Comparison of ENCODE assay signal across 8 cellular contexts in the genomic region with DNA sequence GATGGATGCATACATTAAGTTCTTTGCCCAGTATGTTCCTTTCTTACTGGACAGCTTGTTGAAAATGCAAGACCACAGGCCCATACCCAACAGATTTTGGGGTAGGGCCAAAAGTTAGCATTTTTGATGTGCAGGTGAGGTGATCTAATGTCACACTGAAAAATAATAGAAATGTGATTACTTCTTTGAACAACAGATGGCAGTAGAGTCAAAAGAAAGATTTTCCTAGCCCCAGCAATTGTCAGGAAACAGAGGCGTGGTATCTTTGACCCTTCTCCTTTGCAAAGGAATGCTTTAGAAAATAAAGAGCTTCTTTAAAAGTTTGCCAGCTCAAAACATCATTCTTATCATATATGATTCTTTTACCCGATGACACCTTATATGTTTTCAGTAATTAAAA.
DNase-seq lines count a peak whose midpoint lies in the region; ATAC-seq and TF ChIP-seq lines count a peak whose summit lies in the region.

No MANE protein-coding gene starts in this region.

- TF ChIP-seq EP300 in stomach (IDR thresholded peaks at IDR 0.05), result no peak

- no peak overlapping the region for H3K9ac ChIP-seq in SU-DHL-6 (ENCODE audit: low read length)

- no peaks in the 10 kb centered on the region for H3K9me2 ChIP-seq in SU-DHL-6 (replicated peaks; ENCODE audit: insufficient read depth, low read length)

- H3K4me3 ChIP-seq in LNCaP clone FGC (ENCODE audit: low read depth, low read length) (no peak overlapping the region), SU-DHL-6 (ENCODE audit: insufficient read depth, low read length, poor library complexity, severe bottlenecking) (no peak overlapping the region), left ventricle myocardium inferior (no peak overlapping the region), stomach (no peak overlapping the region)

- TF ChIP-seq POLR2A in stomach (IDR thresholded peaks at IDR 0.05), result no peak

- H3K4me1 ChIP-seq in left ventricle myocardium inferior, result no peaks in the 10 kb centered on the region
- no peaks in the 10 kb centered on the region for H3K4me1 ChIP-seq in stomach

- no peaks in the 10 kb centered on the region for H3F3A ChIP-seq in SU-DHL-6 (ENCODE audit: insufficient read depth)

- DNase-seq in DMS79 (lab: John Stamatoyannopoulos, UW) (peak; percentile 6), LNCaP clone FGC (ENCODE audit: low read depth) (peak; percentile 15), left ventricle myocardium inferior (no peak), stomach (no peak), OCI-M2 (lab: John Stamatoyannopoulos, UW; ENCODE audit: unreplicated experiment) (no peak)
- no peak for DNase-seq in activated effector memory CD4-positive, alpha-beta T cell treated with Interleukin-2 at 50 U/mL for 16 hours

- peak; percentile 53 for TF ChIP-seq CTCF in LNCaP clone FGC (IDR thresholded peaks at IDR 0.05; ENCODE audit: control insufficient read depth, extremely low read depth, insufficient read depth)
- peak; percentile 28 for TF ChIP-seq CTCF in SU-DHL-6 (IDR thresholded peaks at IDR 0.05; ENCODE audit: insufficient read depth, low read length, poor library complexity, severe bottlenecking)
- TF ChIP-seq CTCF in left ventricle myocardium inferior (IDR thresholded peaks at IDR 0.05; ENCODE audit: borderline replicate concordance), result peak; percentile 64
- peak in 5 of 7 experiments; percentile 22 to 55 (median 43) for TF ChIP-seq CTCF in stomach (IDR thresholded peaks at IDR 0.05)

- no peak overlapping the region for H3K4me2 ChIP-seq in SU-DHL-6 (ENCODE audit: low read depth, low read length, poor library complexity, severe bottlenecking)

- no peaks in the 10 kb centered on the region for H3K9me3 ChIP-seq in SU-DHL-6 (ENCODE audit: insufficient read depth, low read length)
- no peaks in the 10 kb centered on the region for H3K9me3 ChIP-seq in left ventricle myocardium inferior (replicated peaks)
- H3K9me3 ChIP-seq in stomach, result no peaks in the 10 kb centered on the region

- no peak overlapping the region for H2AFZ ChIP-seq in SU-DHL-6 (ENCODE audit: low read depth, low read length, severe bottlenecking)

- H3K27ac ChIP-seq in SU-DHL-6 (ENCODE audit: low read depth, low read length) (no peak overlapping the region), left ventricle myocardium inferior (replicated peaks) (no peak overlapping the region), stomach (no peak overlapping the region)

- intact Hi-C loops in left ventricle myocardium inferior (cut with micrococcal nuclease) (no loop called here), stomach (cut with DNase I; ENCODE audit: low total_unique reads) (no loop called here)

- peak; percentile 88 for ATAC-seq in GM21423 (IDR thresholded peaks at IDR 0.05; ENCODE audit: unreplicated experiment)

- no peaks in the 10 kb centered on the region for H3K79me2 ChIP-seq in SU-DHL-6 (ENCODE audit: insufficient read depth, low read length)

- H3K36me3 ChIP-seq in SU-DHL-6 (ENCODE audit: low read length), result no peaks in the 10 kb centered on the region
- H3K36me3 ChIP-seq in left ventricle myocardium inferior, result no peaks in the 10 kb centered on the region
- H3K36me3 ChIP-seq in stomach, result no peaks in the 10 kb centered on the region

- 4 to 8% (median 6%) methylated on average over 2 of the region's 2 CpGs for WGBS in stomach, 5 donors

- no peaks in the 10 kb centered on the region for H4K20me1 ChIP-seq in SU-DHL-6 (ENCODE audit: low read depth, low read length)

- H3K27me3 ChIP-seq in SU-DHL-6 (ENCODE audit: low read length) (no peaks in the 10 kb centered on the region), left ventricle myocardium inferior (ENCODE audit: low read depth) (no peaks in the 10 kb centered on the region), stomach (no peaks in the 10 kb centered on the region)

Comparison
In these comparisons a context has a peak if more than half of its experiments do, and no peak if none do; other contexts are left out.
1. DNase-seq: peak in DMS79 (single experiment) and LNCaP clone FGC (single experiment); none in left ventricle myocardium inferior (single experiment), stomach (single experiment), activated effector memory CD4-positive, alpha-beta T cell treated with Interleukin-2 at 50 U/mL for 16 hours (single experiment) and OCI-M2 (single experiment).
2. Peak in every context shown above with its lines, with median percentiles within 50 percentile points of each other: CTCF ChIP-seq.